In genomic region chr1:212430955-212431394, GRCh38 we compare ENCODE assay signal across 21 cellular contexts. TPM values are rescaled to one million over a fixed set of nuclear protein-coding genes. Genes with fewer than 3 reads are reported as not detected.
DNase-seq lines count a peak whose midpoint lies in the region; ATAC-seq, FAIRE-seq and TF ChIP-seq lines count a peak whose summit lies in the region.
"Had no signal": no experiment of that assay in that cellular context is flagged by ENCODE, and none has a peak within 500 bp of the region (broad histone marks: within the 10 kb centered on the region; RNA-seq: fewer than 3 reads in every experiment).

No MANE protein-coding gene starts in this region.

- H3K36me3 Mint-ChIP-seq in activated T-helper 1 cell treated with anti-CD3 and anti-CD28 coated beads, Interleukin-12 subunit alpha, Interleukin-12 subunit beta, Interleukin-2, Interleukin-4 antibody, amounts not matched to agents 30 ng/mL and 10 ng/mL and 1 ng/mL, durations not matched to agents 14 hours and 24 hours and 36 hours (ENCODE audit: low read depth), result no peaks in the 10 kb centered on the region
- H3K36me3 Mint-ChIP-seq: CD8-positive, alpha-beta memory T cell; T-cell; WTC11 had no signal

- H3K36me3 ChIP-seq in liver (ENCODE audit: control insufficient read depth in 4 of 4, insufficient read depth in 3 of 4, low read depth in 1 of 4, low read length in 3 of 4), result no peaks in the 10 kb centered on the region
- no peaks in the 10 kb centered on the region for H3K36me3 ChIP-seq in HepG2 (replicated peaks in 1 of 2; ENCODE audit: control insufficient read depth in 1 of 2, insufficient read depth in 2 of 2, low read length in 2 of 2)
- H3K36me3 ChIP-seq: tibial artery had no signal

- TF ChIP-seq CTCF in liver (IDR thresholded peaks at IDR 0.05; ENCODE audit: low read depth, low read length, missing input control) (no peak), HepG2 (CRISPR knock-in tag; IDR thresholded peaks at IDR 0.05) (no peak)

- no peak overlapping the region for H3K4me2 ChIP-seq in HepG2 (ENCODE audit: low read depth, low read length)

- TF ChIP-seq EP300 in HepG2 (IDR thresholded peaks at IDR 0.05; ENCODE audit: low read depth in 2 of 2, low read length in 2 of 2), result no peak
- no peak for TF ChIP-seq EP300 in HepG2 (CRISPR knock-in tag; IDR thresholded peaks at IDR 0.05; ENCODE audit: borderline replicate concordance)

- no peaks in the 10 kb centered on the region for H3K79me2 ChIP-seq in HepG2 (ENCODE audit: insufficient read depth, low read length)

- TF ChIP-seq RAD21 in liver (IDR thresholded peaks at IDR 0.05) (no peak), HepG2 (CRISPR knock-in tag; IDR thresholded peaks at IDR 0.05) (no peak)

- no peak for ATAC-seq in HepG2
- peak; percentile 66 for ATAC-seq in left colon
- no peak for ATAC-seq in GM21529 (IDR thresholded peaks at IDR 0.05; ENCODE audit: unreplicated experiment)
- ATAC-seq in GM18909 (IDR thresholded peaks at IDR 0.05; ENCODE audit: poor library complexity, unreplicated experiment), result no peak
- ATAC-seq: right cardiac atrium; stimulated activated naive B cell treated with anti-CD40 and anti-IgM and Interleukin-4, amounts not matched to agents 10 μg/mL and 1 μg/mL and 100 μg/mL, for 72 hours; T-cell had no signal

- POLR2A ChIA-PET in HepG2 (lab: Yijun Ruan, JAX), result no interaction called here

- TF ChIP-seq POLR2A in HepG2 (IDR thresholded peaks at IDR 0.05; ENCODE audit: insufficient read depth in 1 of 2, low read depth in 2 of 2, low read length in 2 of 2), result no peak

- H3K4me1 Mint-ChIP-seq in activated T-helper 1 cell treated with anti-CD3 and anti-CD28 coated beads, Interleukin-12 subunit alpha, Interleukin-12 subunit beta, Interleukin-2, Interleukin-4 antibody, amounts not matched to agents 30 ng/mL and 10 ng/mL and 1 ng/mL, durations not matched to agents 14 hours and 24 hours and 36 hours (ENCODE audit: low read depth), result peaks cover 23% of the 10 kb centered on the region

- no peaks in the 10 kb centered on the region for H3K9me3 Mint-ChIP-seq in activated T-helper 1 cell treated with anti-CD3 and anti-CD28 coated beads, Interleukin-12 subunit alpha, Interleukin-12 subunit beta, Interleukin-2, Interleukin-4 antibody, amounts not matched to agents 30 ng/mL and 10 ng/mL and 1 ng/mL, durations not matched to agents 14 hours and 24 hours and 36 hours
- H3K9me3 Mint-ChIP-seq: CD8-positive, alpha-beta memory T cell; IgD-negative memory B cell; stimulated activated naive B cell treated with anti-CD40 and anti-IgM and Interleukin-4, amounts not matched to agents 10 μg/mL and 1 μg/mL and 100 μg/mL, for 72 hours; T-cell; WTC11 had no signal

- DNase-seq in HepG2 (ENCODE audit: low spot score), result no peak
- DNase-seq in activated T-helper 1 cell treated with anti-CD3 and anti-CD28 coated beads, Interleukin-12 subunit alpha, Interleukin-12 subunit beta, Interleukin-2, Interleukin-4 antibody, amounts not matched to agents 30 ng/mL and 10 ng/mL and 1 ng/mL, durations not matched to agents 14 hours and 24 hours and 36 hours (ENCODE audit: low spot score), result no peak
- peak; percentile 76 to 79 for DNase-seq in left colon
- DNase-seq in foreskin melanocyte, result no peak
- no peak for DNase-seq in iPS-NIHi11 (ENCODE audit: low spot score)
- DNase-seq: caudate nucleus; CD8-positive, alpha-beta memory T cell; effector CD8-positive, alpha-beta T cell; hypothalamus; NCI-H1694 treated with DMSO at 0.1 percent for 48 hours; right cardiac atrium; SHP77; stimulated activated naive B cell treated with anti-CD40 and anti-IgM and Interleukin-4, amounts not matched to agents 10 μg/mL and 1 μg/mL and 100 μg/mL, for 72 hours; T-cell; tibial artery had no signal

- H3K4me3 ChIP-seq in liver (ENCODE audit: low read depth in 1 of 3, low read length in 3 of 3), result no peak overlapping the region
- H3K4me3 ChIP-seq in HepG2 (replicated peaks in 1 of 3; ENCODE audit: insufficient read depth in 1 of 3, low read depth in 2 of 3, low read length in 3 of 3), result no peak overlapping the region
- H3K4me3 ChIP-seq: tibial artery had no signal

- H3K27ac Mint-ChIP-seq in activated T-helper 1 cell treated with anti-CD3 and anti-CD28 coated beads, Interleukin-12 subunit alpha, Interleukin-12 subunit beta, Interleukin-2, Interleukin-4 antibody, amounts not matched to agents 30 ng/mL and 10 ng/mL and 1 ng/mL, durations not matched to agents 14 hours and 24 hours and 36 hours, result no peak overlapping the region
- H3K27ac Mint-ChIP-seq: IgD-negative memory B cell; stimulated activated naive B cell treated with anti-CD40 and anti-IgM and Interleukin-4, amounts not matched to agents 10 μg/mL and 1 μg/mL and 100 μg/mL, for 72 hours; T-cell; WTC11 had no signal

- CTCF ChIA-PET in HepG2 (lab: Yijun Ruan, JAX; ENCODE audit: low intra/inter-chr PET ratio, low total read pairs), result no interaction called here

- H3K9me3 ChIP-seq in liver (ENCODE audit: control insufficient read depth in 4 of 4, low read length in 3 of 4), result no peaks in the 10 kb centered on the region
- H3K9me3 ChIP-seq in HepG2 (ENCODE audit: low read length), result no peaks in the 10 kb centered on the region
- H3K9me3 ChIP-seq: tibial artery had no signal

- no TSS peak for BruUV-seq in HepG2 (replicated peaks; lab: Mats Ljungman, UMichigan)

- H4K20me1 ChIP-seq in HepG2 (ENCODE audit: insufficient read depth, low read length), result no peaks in the 10 kb centered on the region

- intact Hi-C loops in HepG2 (cut with micrococcal nuclease; ENCODE audit: unreplicated experiment) (no loop called here), left colon (cut with DNase I, micrococcal nuclease) (no loop called here)
- intact Hi-C loops in activated T-helper 1 cell treated with anti-CD3 and anti-CD28 coated beads, Interleukin-12 subunit alpha, Interleukin-12 subunit beta, Interleukin-2, Interleukin-4 antibody, amounts not matched to agents 30 ng/mL and 10 ng/mL and 1 ng/mL, durations not matched to agents 14 hours and 24 hours and 36 hours (cut with micrococcal nuclease), result loop anchor here (5.0 kb wide), 1 partner anchor 494 kb away; no protein-coding TSS in a partner anchor

- H3K27me3 ChIP-seq in liver (ENCODE audit: control insufficient read depth in 4 of 4, insufficient read depth in 4 of 4, low read length in 3 of 4) (no peaks in the 10 kb centered on the region), HepG2 (ENCODE audit: control insufficient read depth in 1 of 2, insufficient read depth in 2 of 2, low read length in 2 of 2) (peaks cover 0 to 7% of the 10 kb centered on the region in 2 experiments; a peak in 2 of 5 replicates)
- H3K27me3 ChIP-seq: tibial artery had no signal

- WGBS in liver, result 75% methylated on average over 3 of the region's 3 CpGs
- 34% methylated on average over 3 of the region's 3 CpGs for WGBS in HepG2 (ENCODE audit: low lambda C conversion rate)

- H3K9ac ChIP-seq in liver (ENCODE audit: low read depth in 1 of 2, low read length in 2 of 2) (no peak overlapping the region), HepG2 (ENCODE audit: insufficient read depth, low read depth, low read length) (no peak overlapping the region)

- peaks cover 6% of the 10 kb centered on the region for H3K27me3 Mint-ChIP-seq in activated T-helper 1 cell treated with anti-CD3 and anti-CD28 coated beads, Interleukin-12 subunit alpha, Interleukin-12 subunit beta, Interleukin-2, Interleukin-4 antibody, amounts not matched to agents 30 ng/mL and 10 ng/mL and 1 ng/mL, durations not matched to agents 14 hours and 24 hours and 36 hours (ENCODE audit: insufficient read depth)
- H3K27me3 Mint-ChIP-seq: IgD-negative memory B cell; stimulated activated naive B cell treated with anti-CD40 and anti-IgM and Interleukin-4, amounts not matched to agents 10 μg/mL and 1 μg/mL and 100 μg/mL, for 72 hours; T-cell had no signal

- peak overlapping the region; percentile 69 for H3K4me3 Mint-ChIP-seq in activated T-helper 1 cell treated with anti-CD3 and anti-CD28 coated beads, Interleukin-12 subunit alpha, Interleukin-12 subunit beta, Interleukin-2, Interleukin-4 antibody, amounts not matched to agents 30 ng/mL and 10 ng/mL and 1 ng/mL, durations not matched to agents 14 hours and 24 hours and 36 hours
- H3K4me3 Mint-ChIP-seq: WTC11 had no signal

- no peak for FAIRE-seq in HepG2 (lab: Jason Lieb, UNC)
- FAIRE-seq: GM18507 had no signal

- H3K4me1 ChIP-seq in liver (ENCODE audit: control insufficient read depth in 4 of 4, insufficient read depth in 4 of 4, low read length in 3 of 4), result peaks cover 0 to 13% (median 6%) of the 10 kb centered on the region in 4 donors
- H3K4me1 ChIP-seq in HepG2 (ENCODE audit: insufficient read depth, low read length), result peaks cover 39% of the 10 kb centered on the region

- H3K27ac ChIP-seq in liver (ENCODE audit: low read depth in 1 of 2, low read length in 2 of 2) (no peak overlapping the region), HepG2 (ENCODE audit: extremely low read length, insufficient read depth, low read length) (no peak overlapping the region)
- H3K27ac ChIP-seq: tibial artery had no signal

- no peak overlapping the region for H2AFZ ChIP-seq in HepG2 (ENCODE audit: low read length)

- in situ Hi-C loops in HepG2 (cut with HindIII; ENCODE audit: extremely low pct_ligation_motif_present, low pct_unique_long_range_greater_than_20kb), result no loop called here

RNA-seq across cellular contexts. Expression of gene NENF, which starts 1.7 kb away (rescaled TPM):
- 1 to 10 TPM; 6.6 to 9.8 TPM for total RNA-seq in liver
- polyA plus RNA-seq in liver, result 10 to 100 TPM; 22.1 to 44.3 TPM
- total RNA-seq in HepG2 (2016; rRNA removed; fragmentation: Illumina TruSeq; extraction: Trizol), result 24.7 and 40.4 TPM in 2 replicates
- total RNA-seq in HepG2 (2016; cell fraction: cytosol; rRNA removed; fragmentation: Illumina TruSeq; extraction: Trizol; ENCODE audit: low read depth), result 135 and 145 TPM in 2 replicates
- 21.2 and 39.7 TPM in 2 replicates for total RNA-seq in HepG2 (2016; cell fraction: insoluble cytoplasmic fraction; rRNA removed; fragmentation: Illumina TruSeq; extraction: Trizol)
- total RNA-seq in HepG2 (2016; cell fraction: membrane; rRNA removed; fragmentation: Illumina TruSeq; extraction: Trizol), result 87.8 and 107 TPM in 2 replicates
- total RNA-seq in HepG2 (2016; cell fraction: nucleus; rRNA removed; fragmentation: Illumina TruSeq; extraction: Trizol), result 20.0 and 22.0 TPM in 2 replicates
- 28.7 and 31.7 TPM in 2 replicates for polyA plus RNA-seq in HepG2 (2011; rRNA removed)
- polyA plus RNA-seq in HepG2 (2011; cell fraction: cytosol; rRNA removed), result 20.5 and 29.5 TPM in 2 replicates
- 8.0 and 8.1 TPM in 2 replicates for polyA plus RNA-seq in HepG2 (2011; cell fraction: nucleus; rRNA removed)
- polyA plus RNA-seq in HepG2 (2012), result 19.9 and 23.4 TPM in 2 replicates
- 165 and 182 TPM in 2 replicates for polyA plus RNA-seq in HepG2 (2016; cell fraction: cytosol; fragmentation: Illumina TruSeq; extraction: Trizol; ENCODE audit: low read depth)
- polyA plus RNA-seq in HepG2 (2016; cell fraction: insoluble cytoplasmic fraction; fragmentation: Illumina TruSeq; extraction: Trizol; ENCODE audit: low read depth), result 25.7 and 28.8 TPM in 2 replicates
- polyA plus RNA-seq in HepG2 (2016; cell fraction: membrane; fragmentation: Illumina TruSeq; extraction: Trizol; ENCODE audit: low read depth), result 91.1 and 106 TPM in 2 replicates
- polyA plus RNA-seq in HepG2 (2016; cell fraction: nucleus; fragmentation: Illumina TruSeq; extraction: Trizol; ENCODE audit: insufficient read depth, low read depth), result 29.8 and 38.4 TPM in 2 replicates
- 8.3 and 24.3 TPM in 2 replicates for polyA minus RNA-seq in HepG2 (2011; rRNA and poly(A)+ RNA removed; ENCODE audit: low replicate concordance)
- polyA minus RNA-seq in HepG2 (2011; cell fraction: cytosol; rRNA and poly(A)+ RNA removed), result 6.0 and 6.8 TPM in 2 replicates
- 2.5 and 3.5 TPM in 2 replicates for polyA minus RNA-seq in HepG2 (2011; cell fraction: nucleus; rRNA and poly(A)+ RNA removed)
- total RNA-seq in activated T-helper 1 cell treated with anti-CD3 and anti-CD28 coated beads, Interleukin-12 subunit alpha, Interleukin-12 subunit beta, Interleukin-2, Interleukin-4 antibody, amounts not matched to agents 30 ng/mL and 10 ng/mL and 1 ng/mL, durations not matched to agents 14 hours and 24 hours and 36 hours, result 29.7 and 32.5 TPM in 2 replicates
- total RNA-seq in left colon, result 10 to 100 TPM; 26.6 to 38.7 TPM

RNA-seq across cellular contexts. Expression of gene PACC1, which starts 16.3 kb away (rescaled TPM):
- 1 to 10 TPM; 1.8 to 3.4 TPM for total RNA-seq in liver
- 1 to 10 TPM; 1.4 to 1.7 TPM for polyA plus RNA-seq in liver
- total RNA-seq in HepG2 (2016; rRNA removed; fragmentation: Illumina TruSeq; extraction: Trizol), result 7.1 and 9.4 TPM in 2 replicates
- 2.0 and 2.1 TPM in 2 replicates for total RNA-seq in HepG2 (2016; cell fraction: cytosol; rRNA removed; fragmentation: Illumina TruSeq; extraction: Trizol; ENCODE audit: low read depth)
- total RNA-seq in HepG2 (2016; cell fraction: insoluble cytoplasmic fraction; rRNA removed; fragmentation: Illumina TruSeq; extraction: Trizol), result 5.3 and 9.8 TPM in 2 replicates
- 2.5 and 3.3 TPM in 2 replicates for total RNA-seq in HepG2 (2016; cell fraction: membrane; rRNA removed; fragmentation: Illumina TruSeq; extraction: Trizol)
- total RNA-seq in HepG2 (2016; cell fraction: nucleus; rRNA removed; fragmentation: Illumina TruSeq; extraction: Trizol), result 11.0 and 12.2 TPM in 2 replicates
- polyA plus RNA-seq in HepG2 (2011; rRNA removed), result 10.7 and 14.1 TPM in 2 replicates
- 10.6 and 11.3 TPM in 2 replicates for polyA plus RNA-seq in HepG2 (2011; cell fraction: cytosol; rRNA removed)
- 7.5 and 7.6 TPM in 2 replicates for polyA plus RNA-seq in HepG2 (2011; cell fraction: nucleus; rRNA removed)
- polyA plus RNA-seq in HepG2 (2012), result 3.4 and 6.4 TPM in 2 replicates
- polyA plus RNA-seq in HepG2 (2016; cell fraction: cytosol; fragmentation: Illumina TruSeq; extraction: Trizol; ENCODE audit: low read depth), result 0.76 and 1.3 TPM in 2 replicates
- 4.4 and 5.3 TPM in 2 replicates for polyA plus RNA-seq in HepG2 (2016; cell fraction: insoluble cytoplasmic fraction; fragmentation: Illumina TruSeq; extraction: Trizol; ENCODE audit: low read depth)
- 1.2 and 1.4 TPM in 2 replicates for polyA plus RNA-seq in HepG2 (2016; cell fraction: membrane; fragmentation: Illumina TruSeq; extraction: Trizol; ENCODE audit: low read depth)
- polyA plus RNA-seq in HepG2 (2016; cell fraction: nucleus; fragmentation: Illumina TruSeq; extraction: Trizol; ENCODE audit: insufficient read depth, low read depth), result 9.7 and 14.6 TPM in 2 replicates
- 31.5 and 38.5 TPM in 2 replicates for polyA minus RNA-seq in HepG2 (2011; rRNA and poly(A)+ RNA removed; ENCODE audit: low replicate concordance)
- polyA minus RNA-seq in HepG2 (2011; cell fraction: cytosol; rRNA and poly(A)+ RNA removed), result 8.6 and 8.7 TPM in 2 replicates
- 9.5 and 15.3 TPM in 2 replicates for polyA minus RNA-seq in HepG2 (2011; cell fraction: nucleus; rRNA and poly(A)+ RNA removed)
- total RNA-seq in activated T-helper 1 cell treated with anti-CD3 and anti-CD28 coated beads, Interleukin-12 subunit alpha, Interleukin-12 subunit beta, Interleukin-2, Interleukin-4 antibody, amounts not matched to agents 30 ng/mL and 10 ng/mL and 1 ng/mL, durations not matched to agents 14 hours and 24 hours and 36 hours, result 17.6 and 19.8 TPM in 2 replicates
- 1 to 10 TPM; 2.8 to 2.9 TPM for total RNA-seq in left colon

Comparison
In these comparisons a context has a peak if more than half of its experiments do, and no peak if none do; other contexts are left out.
1. DNase-seq: peak in left colon (2 of 2); none in HepG2 (single experiment), activated T-helper 1 cell treated with anti-CD3 and anti-CD28 coated beads, Interleukin-12 subunit alpha, Interleukin-12 subunit beta, Interleukin-2, Interleukin-4 antibody, amounts not matched to agents 30 ng/mL and 10 ng/mL and 1 ng/mL, durations not matched to agents 14 hours and 24 hours and 36 hours (single experiment), foreskin melanocyte (single experiment) and iPS-NIHi11 (single experiment).